15 cellular contexts compared by ENCODE assay signal in genomic region chr12:71478277-71478676, GRCh38. TPM values are rescaled to one million over a fixed set of nuclear protein-coding genes. Genes with fewer than 3 reads are reported as not detected.
"Had no signal": no experiment of that assay in that cellular context is flagged by ENCODE, and none has a peak within 500 bp of the region (broad histone marks: within the 10 kb centered on the region; RNA-seq: fewer than 3 reads in every experiment).

No MANE protein-coding gene starts in this region.

- H3K4me1 ChIP-seq: spleen, stomach had no signal

- H3K4me3 ChIP-seq: spleen, stomach, thoracic aorta had no signal

- DNase-seq: activated CD4-positive, alpha-beta memory T cell treated with anti-CD3 and anti-CD28 coated beads, Interleukin-2, amount 10 ng/mL, durations not matched to agents 7 days and 5 days; activated CD4-positive, alpha-beta T cell treated with anti-CD3 and anti-CD28 coated beads for 36 hours; activated naive CD4-positive, alpha-beta T cell treated with anti-CD3 and anti-CD28 coated beads, Interleukin-2, amount 10 ng/mL, durations not matched to agents 7 days and 5 days; activated T-cell treated with anti-CD3 and anti-CD28 coated beads, Interleukin-2, amount 50 U/mL, for 24 hours; kidney glomerular epithelial cell; left ventricle myocardium superior; nucleus accumbens; spleen; stomach had no signal

- H3K36me3 ChIP-seq: spleen, stomach, thoracic aorta had no signal

- H3K27ac ChIP-seq: spleen, stomach, thoracic aorta had no signal

- H3K9me3 ChIP-seq: spleen, stomach, thoracic aorta had no signal

- ATAC-seq: activated CD4-positive, alpha-beta T cell treated with anti-CD3 and anti-CD28 coated beads for 36 hours; left ventricle myocardium superior; natural killer cell treated with Interleukin-12 subunit alpha and Interleukin-12 subunit beta and Interleukin-15 and Interleukin-18, amount 100 ng/mL, for 72 hours; sciatic nerve had no signal

- H3K27me3 ChIP-seq: spleen, stomach had no signal

RNA-seq across cellular contexts. Expression of gene LGR5, which starts 38.7 kb away (rescaled TPM):
- total RNA-seq: activated CD4-positive, alpha-beta memory T cell treated with anti-CD3 and anti-CD28 coated beads, Interleukin-2, amount 10 ng/mL, durations not matched to agents 7 days and 5 days; activated CD4-positive, alpha-beta T cell treated with anti-CD3 and anti-CD28 coated beads for 36 hours; fibroblast of villous mesenchyme; left ventricle myocardium superior; natural killer cell treated with Interleukin-12 subunit alpha and Interleukin-12 subunit beta and Interleukin-15 and Interleukin-18, amount 100 ng/mL, for 72 hours; pulmonary artery endothelial cell; spleen; T-helper 1 cell treated with Interleukin-12 subunit alpha and Interleukin-12 subunit beta and Interleukin-4 antibody, amounts not matched to agents 30 ng/mL and 1 ng/mL, for 36 hours had no signal
